ENCODE assay signal across 9 cellular contexts in the genomic region with DNA sequence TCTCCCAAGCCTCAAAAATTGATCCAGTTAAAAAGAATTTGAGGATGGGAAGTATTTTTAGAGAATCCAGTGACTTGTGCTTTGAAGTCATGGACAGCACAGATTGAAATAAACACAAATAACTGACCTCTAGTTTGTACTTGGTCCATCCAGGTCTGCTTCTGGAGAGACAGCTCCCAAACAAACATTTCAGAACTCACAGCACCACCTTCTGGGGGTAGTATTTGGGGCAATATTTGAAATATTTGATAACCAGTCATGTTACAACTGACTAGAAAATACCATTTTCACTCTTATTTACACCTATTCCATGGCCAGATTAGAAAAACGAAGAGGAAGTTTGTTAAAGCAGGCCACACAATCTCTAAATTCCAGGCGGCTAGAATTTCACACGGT. TPM values are rescaled to one million over a fixed set of nuclear protein-coding genes. Genes with fewer than 3 reads are reported as not detected.
DNase-seq lines count a peak whose midpoint lies in the region; ATAC-seq and TF ChIP-seq lines count a peak whose summit lies in the region.
"Had no signal": no experiment of that assay in that cellular context is flagged by ENCODE, and none has a peak within 500 bp of the region (broad histone marks: within the 10 kb centered on the region; RNA-seq: fewer than 3 reads in every experiment).

No MANE protein-coding gene starts in this region.

- intact Hi-C loops in mammary epithelial cell (cut with micrococcal nuclease): loop anchor here (1.0 to 10.0 kb wide), 8 partner anchors 109 to 929 kb away; no protein-coding TSS in a partner anchor

- DNase-seq in G401 (ENCODE audit: low spot score) (peak; percentile 1), NCI-H1092 treated with DMSO at 0.1 percent for 48 hours (lab: John Stamatoyannopoulos, UW) (peak; percentile 75), mammary epithelial cell (no peak), left lobe of liver (ENCODE audit: low spot score) (no peak), kidney glomerular epithelial cell (lab: John Stamatoyannopoulos, UW) (no peak)
- DNase-seq: NCI-H146 had no signal

- no TSS peak for BruUV-seq in mammary epithelial cell (replicated peaks; lab: Mats Ljungman, UMichigan)

- peak; percentile 14 to 44 for TF ChIP-seq CTCF in mammary epithelial cell (conservative IDR thresholded peaks at IDR 0.05 in 1 of 2, IDR thresholded peaks at IDR 0.05 in 1 of 2; ENCODE audit: extremely low read depth in 1 of 2, insufficient read depth in 1 of 2, low read depth in 1 of 2, low read length in 2 of 2)

- 56% methylated on average over 3 of the region's 3 CpGs for WGBS in mammary epithelial cell (ENCODE audit: low coverage, missing lambda C conversion rate)

- ATAC-seq in left lobe of liver: peak; percentile 89
- no peak for ATAC-seq in HG02870 (IDR thresholded peaks at IDR 0.05; ENCODE audit: unreplicated experiment)
- ATAC-seq in GM19397 (IDR thresholded peaks at IDR 0.05; ENCODE audit: unreplicated experiment): no peak
- no peak for ATAC-seq in HG03520 (IDR thresholded peaks at IDR 0.05; ENCODE audit: unreplicated experiment)

- H3K4me3 ChIP-seq in mammary epithelial cell (replicated peaks in 1 of 3; ENCODE audit: insufficient read depth in 1 of 3, low read depth in 2 of 3, low read length in 3 of 3): no peak overlapping the region

- no peak overlapping the region for H3K27ac ChIP-seq in mammary epithelial cell (ENCODE audit: insufficient read depth, low read depth, low read length)

- no peaks in the 10 kb centered on the region for H3K27me3 ChIP-seq in mammary epithelial cell (ENCODE audit: insufficient read depth, low read length)

- CTCF ChIA-PET in mammary epithelial cell (lab: Charles Lee; ENCODE audit: low non-redundant PET): interaction anchor here (1.6 kb wide), 1 partner anchor 265 kb away, joined by 8 read pairs; no protein-coding TSS in a partner anchor

- peaks cover 6% of the 10 kb centered on the region for H3K4me1 ChIP-seq in mammary epithelial cell (ENCODE audit: insufficient read depth, low read length)

- no peak overlapping the region for H2AFZ ChIP-seq in mammary epithelial cell (ENCODE audit: low read depth, low read length)

- H3K9ac ChIP-seq in mammary epithelial cell (ENCODE audit: insufficient read depth, low read length): no peak overlapping the region

- H3K4me2 ChIP-seq in mammary epithelial cell (ENCODE audit: insufficient read depth, low read depth, low read length): no peak overlapping the region

- dilution Hi-C loops in mammary epithelial cell (cut with HindIII; ENCODE audit: low sequenced_read_pairs): no loop called here

- H3K9me3 ChIP-seq in mammary epithelial cell (replicated peaks; ENCODE audit: insufficient read depth, low read length): no peaks in the 10 kb centered on the region

- no peaks in the 10 kb centered on the region for H3K79me2 ChIP-seq in mammary epithelial cell (ENCODE audit: insufficient read depth, low read length)

- in situ Hi-C loops in G401 (cut with HindIII; ENCODE audit: low sequenced_read_pairs) (no loop called here), mammary epithelial cell (cut with MboI; ENCODE audit: low sequenced_read_pairs in 2 of 2) (loop anchor here (25.0 kb wide), 2 partner anchors 269 to 819 kb away; no protein-coding TSS in a partner anchor)

- H3K36me3 ChIP-seq in mammary epithelial cell (ENCODE audit: insufficient read depth, low read length): no peaks in the 10 kb centered on the region

- no peaks in the 10 kb centered on the region for H4K20me1 ChIP-seq in mammary epithelial cell (ENCODE audit: insufficient read depth, low read length)

RNA-seq across cellular contexts. Expression of gene CTSC, which starts 56.2 kb away (rescaled TPM):
- not detected in 2 replicates for total RNA-seq in G401 (2014; rRNA removed; shearing (Covaris generic))
- total RNA-seq in mammary epithelial cell: 100 to 1,000 TPM; 192 to 609 TPM
- polyA plus RNA-seq in mammary epithelial cell: 776 TPM
- 436 TPM for polyA minus RNA-seq in mammary epithelial cell
- 25.7 TPM for total RNA-seq in left lobe of liver

Comparison
In these comparisons a context has a peak if more than half of its experiments do, and no peak if none do; other contexts are left out.
1. DNase-seq: peak in G401 (single experiment) and NCI-H1092 treated with DMSO at 0.1 percent for 48 hours (single experiment); none in mammary epithelial cell (single experiment), left lobe of liver (single experiment) and kidney glomerular epithelial cell (single experiment).
2. RNA of gene CTSC, which starts 56.2 kb away (total RNA-seq): 192 to 609 TPM in mammary epithelial cell and 25.7 TPM in left lobe of liver (single experiment); not detected in G401; every median in the first group is over 10 times any median in the second.